Comparison of ENCODE assay signal across 8 cellular contexts in the genomic region with DNA sequence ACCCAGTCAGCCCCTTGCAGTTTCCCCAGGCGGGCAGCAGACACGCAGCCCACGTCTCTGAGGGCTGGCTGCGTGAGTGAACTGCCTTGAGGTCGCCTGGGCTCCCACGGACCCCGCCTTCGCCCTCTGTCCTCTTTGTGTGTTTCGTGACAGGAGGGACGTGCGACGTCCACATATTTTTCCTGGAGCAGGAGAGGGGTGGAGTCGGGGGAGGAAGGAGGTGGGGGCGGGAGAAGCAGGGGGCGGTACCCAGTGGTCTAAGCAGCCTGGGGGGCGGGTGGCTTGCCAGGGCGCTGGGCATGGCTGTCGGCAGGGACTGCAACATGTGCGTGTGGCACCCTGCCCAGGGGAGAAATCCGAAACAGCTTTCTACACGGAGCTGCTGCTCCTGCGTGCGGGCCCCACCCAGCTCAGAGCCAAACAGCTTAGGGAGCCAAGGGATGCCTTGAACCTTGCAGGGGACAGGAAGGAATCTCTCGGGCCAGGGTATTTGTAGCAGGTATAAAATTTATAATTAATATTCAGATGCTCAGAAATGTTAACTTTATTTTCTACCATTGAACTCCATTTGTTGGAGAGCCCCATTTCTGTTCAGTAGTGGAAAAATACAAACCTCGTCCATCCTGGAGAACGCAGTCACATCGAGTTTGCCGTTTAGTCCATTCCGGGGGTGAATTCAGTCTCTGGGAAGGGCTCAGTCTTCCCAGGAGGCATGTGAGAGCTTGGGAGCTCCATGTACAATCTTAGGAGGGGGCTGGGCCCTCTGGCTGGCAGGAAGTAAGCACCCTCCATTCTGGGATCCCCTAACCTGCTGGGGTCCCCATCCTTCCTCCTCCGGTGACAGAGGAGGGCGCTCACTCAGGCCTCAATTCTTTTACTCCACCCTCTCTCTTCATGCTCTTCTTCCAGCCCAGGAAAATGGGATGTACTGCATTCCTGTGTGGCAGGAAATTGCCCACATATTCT.
DNase-seq lines count a peak whose midpoint lies in the region; ATAC-seq and TF ChIP-seq lines count a peak whose summit lies in the region.

No MANE protein-coding gene starts in this region.

- H3K27me3 ChIP-seq in DND-41 (ENCODE audit: insufficient read depth, low read length, poor library complexity) (no peaks in the 10 kb centered on the region), left ventricle myocardium inferior (ENCODE audit: low read depth) (no peaks in the 10 kb centered on the region), prostate gland (replicated peaks; ENCODE audit: insufficient read depth) (no peaks in the 10 kb centered on the region)

- ATAC-seq in DND-41 (ENCODE audit: insufficient read depth, low read depth) (no peak), GM19452 (IDR thresholded peaks at IDR 0.05; ENCODE audit: unreplicated experiment) (no peak), HG02981 (IDR thresholded peaks at IDR 0.05; ENCODE audit: unreplicated experiment) (no peak)

- no peaks in the 10 kb centered on the region for H3K79me2 ChIP-seq in DND-41 (ENCODE audit: insufficient read depth, low read length)

- H2AFZ ChIP-seq in DND-41 (ENCODE audit: low read depth, low read length) = 0 out of 2 replicates have a peak overlapping the region, but pooled peaks have one; percentile 17

- no peaks in the 10 kb centered on the region for H3K9me3 ChIP-seq in DND-41 (ENCODE audit: insufficient read depth, low read length, severe bottlenecking)
- H3K9me3 ChIP-seq in left ventricle myocardium inferior (replicated peaks) = no peaks in the 10 kb centered on the region
- H3K9me3 ChIP-seq in prostate gland = no peaks in the 10 kb centered on the region

- H3K27ac ChIP-seq in DND-41 (ENCODE audit: low read length) = no peak overlapping the region
- peak overlapping the region; percentile 50 for H3K27ac ChIP-seq in angular gyrus (ENCODE audit: low read depth, low read length)
- H3K27ac ChIP-seq in left ventricle myocardium inferior (replicated peaks) = peak overlapping the region; percentile 93
- peak overlapping the region in 1 of 2 donors; percentile 16 for H3K27ac ChIP-seq in prostate gland

- peaks cover 21% of the 10 kb centered on the region for H3K4me1 ChIP-seq in DND-41 (ENCODE audit: insufficient read depth, low read length)
- peaks cover 35% of the 10 kb centered on the region for H3K4me1 ChIP-seq in left ventricle myocardium inferior
- H3K4me1 ChIP-seq in prostate gland (replicated peaks) = peaks cover 5% of the 10 kb centered on the region

- no peak for TF ChIP-seq CTCF in DND-41 (IDR thresholded peaks at IDR 0.05; ENCODE audit: borderline replicate concordance, extremely low read depth, low read length, poor library complexity, severe bottlenecking)
- no peak for TF ChIP-seq CTCF in left ventricle myocardium inferior (IDR thresholded peaks at IDR 0.05; ENCODE audit: borderline replicate concordance)
- no peak for TF ChIP-seq CTCF in prostate gland (IDR thresholded peaks at IDR 0.05)

- TF ChIP-seq POLR2A in prostate gland (IDR thresholded peaks at IDR 0.05) = no peak

- no peaks in the 10 kb centered on the region for H4K20me1 ChIP-seq in DND-41 (ENCODE audit: insufficient read depth, low read length)

- intact Hi-C loops in left ventricle myocardium inferior (cut with micrococcal nuclease) = no loop called here
- intact Hi-C loops in prostate gland (cut with DNase I) = loop anchor here (1.0 to 5.0 kb wide), 2 partner anchors 34 to 47 kb away; no protein-coding TSS in a partner anchor

- H3K4me2 ChIP-seq in DND-41 (ENCODE audit: insufficient read depth, low read length) = no peak overlapping the region

- H3K4me3 ChIP-seq in DND-41 (ENCODE audit: low read depth in 1 of 2, low read length in 2 of 2) (no peak overlapping the region), left ventricle myocardium inferior (peak overlapping the region; percentile 59), prostate gland (peak overlapping the region; percentile 17 to 22)

- DNase-seq in DND-41 (no peak), NCI-H1048 (lab: John Stamatoyannopoulos, UW) (peak; percentile 42), left ventricle myocardium inferior (peak; percentile 89), prostate gland (ENCODE audit: low spot score) (peak; percentile 80)
- DNase-seq in activated CD4-positive, alpha-beta T cell treated with anti-CD3 and anti-CD28 coated beads, Interleukin-2, amount 50 U/mL, for 48 hours = no peak

- H3K36me3 ChIP-seq in DND-41 (ENCODE audit: insufficient read depth, low read length) (no peaks in the 10 kb centered on the region), left ventricle myocardium inferior (no peaks in the 10 kb centered on the region), prostate gland (no peaks in the 10 kb centered on the region)

- no peak overlapping the region for H3K9ac ChIP-seq in DND-41 (ENCODE audit: low read depth, low read length)

- WGBS in prostate gland = 7% methylated on average over 31 of the region's 31 CpGs

Comparison
In these comparisons a context has a peak if more than half of its experiments do, and no peak if none do; other contexts are left out.
1. DNase-seq: peak in NCI-H1048 (single experiment), left ventricle myocardium inferior (single experiment) and prostate gland (single experiment); none in DND-41 (single experiment) and activated CD4-positive, alpha-beta T cell treated with anti-CD3 and anti-CD28 coated beads, Interleukin-2, amount 50 U/mL, for 48 hours (0 of 2).
2. H3K4me3 ChIP-seq: peak in left ventricle myocardium inferior (single experiment) and prostate gland (2 of 2); none in DND-41 (0 of 2).